ENCODE assay signal across 1 cellular context in the genomic region with DNA sequence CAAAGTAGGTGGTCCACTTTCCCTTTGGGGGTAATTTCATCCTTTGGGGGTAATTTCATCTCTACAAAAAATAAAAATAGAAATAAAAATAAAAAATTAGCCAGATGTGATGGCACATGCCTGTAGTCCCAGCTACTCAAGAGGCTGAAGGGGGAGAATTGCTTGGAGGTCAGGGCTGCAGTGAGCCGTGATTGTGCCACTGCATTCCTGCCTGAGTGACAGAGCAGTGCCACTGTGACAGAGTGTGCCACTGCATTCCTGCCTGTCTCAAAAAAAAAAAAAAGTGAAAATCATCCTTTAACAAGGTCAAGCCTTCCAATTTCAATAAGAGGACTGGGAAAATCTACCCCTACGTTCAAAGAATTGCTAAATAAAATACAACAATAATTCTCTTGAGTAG.
A peak's percentile ranks its signal among the peaks of the same experiment; 100 is the strongest.
TF ChIP-seq lines count a peak whose summit lies in the region.

No MANE protein-coding gene starts in this region.

TF ChIP-seq in H1, 55 proteins besides CTCF, POLR2A, EP300 and RAD21:
- peak; percentile 29; the same call in 1 of the 2 replicates for TF ChIP-seq TEAD4 (IDR thresholded peaks at IDR 0.05; ENCODE audit: low read depth, low read length)
- no peak for TF ChIP-seq RFX5 (IDR thresholded peaks at IDR 0.05; ENCODE audit: borderline replicate concordance, low read depth, low read length)
- no peak for TF ChIP-seq SP2 (IDR thresholded peaks at IDR 0.05; ENCODE audit: low read length)
